8 cellular contexts compared by ENCODE assay signal in the genomic region with DNA sequence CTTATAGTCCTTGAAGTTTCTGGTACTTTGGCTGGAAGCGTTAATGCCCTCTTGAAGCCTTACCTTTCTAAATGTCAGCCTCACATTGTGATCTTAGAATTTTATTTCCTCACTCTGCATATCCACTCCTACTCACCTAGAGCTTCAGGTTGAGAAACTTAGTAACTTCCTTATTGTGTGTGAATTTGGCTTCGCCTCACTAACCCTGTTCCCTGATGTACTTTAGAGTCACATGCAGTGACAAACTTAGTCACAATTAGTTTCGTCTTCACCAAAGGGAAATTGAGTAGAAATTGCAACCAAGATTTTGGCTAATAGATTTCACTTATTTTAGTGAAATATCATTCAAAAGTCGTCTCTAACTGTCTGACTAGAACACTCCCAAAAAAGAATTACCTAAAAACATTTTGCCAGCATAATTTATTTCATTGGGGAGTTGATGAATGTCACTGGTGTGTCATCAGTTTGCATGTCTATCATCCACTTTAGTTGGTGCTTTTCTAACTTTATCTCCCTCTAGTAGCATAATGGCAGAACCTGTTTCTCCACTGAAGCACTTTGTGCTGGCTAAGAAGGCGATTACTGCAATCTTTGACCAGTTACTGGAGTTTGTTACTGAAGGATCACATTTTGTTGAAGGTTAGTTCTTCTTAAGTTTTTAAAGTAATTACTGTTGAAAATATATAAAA. TPM values are rescaled to one million over a fixed set of nuclear protein-coding genes. Genes with fewer than 3 reads are reported as not detected.
DNase-seq lines count a peak whose midpoint lies in the region; ATAC-seq and TF ChIP-seq lines count a peak whose summit lies in the region.

No MANE protein-coding gene starts in this region.

- TF ChIP-seq CTCF in DOHH2 (IDR thresholded peaks at IDR 0.05; ENCODE audit: low read depth, low read length, poor library complexity, severe bottlenecking), result no peak
- TF ChIP-seq CTCF in kidney epithelial cell (IDR thresholded peaks at IDR 0.05; ENCODE audit: insufficient read depth, low read length, poor library complexity, severe bottlenecking), result no peak
- no peak for TF ChIP-seq CTCF in thyroid gland (IDR thresholded peaks at IDR 0.05)

- peaks cover 38% of the 10 kb centered on the region for H3K36me3 ChIP-seq in DOHH2 (ENCODE audit: control insufficient read depth, low read length)
- H3K36me3 ChIP-seq in kidney epithelial cell (ENCODE audit: control insufficient read depth, insufficient read depth, low read length), result no peaks in the 10 kb centered on the region
- peaks cover 9 to 12% of the 10 kb centered on the region in 2 donors for H3K36me3 ChIP-seq in thyroid gland

- intact Hi-C loops in activated T-helper 2 cell treated with anti-CD3 and anti-CD28 coated beads, Interferon-gamma antibody, Interleukin-2, Interleukin-4, amounts not matched to agents 10 μg/mL and 5 μg/mL and 100 μg/mL, durations not matched to agents 14 hours and 24 hours and 36 hours (cut with micrococcal nuclease), result loop anchor here (5.0 kb wide), 2 partner anchors 104 to 304 kb away; a partner anchor contains a TSS
- intact Hi-C loops in thyroid gland (cut with DNase I) (no loop called here), posterior cingulate gyrus (cut with DNase I) (loop anchor here (5.0 kb wide), 2 partner anchors 214 to 254 kb away; a partner anchor contains a TSS)

- peak; percentile 44 for ATAC-seq in GM19467 (IDR thresholded peaks at IDR 0.05; ENCODE audit: unreplicated experiment)
- ATAC-seq in HG03565 (IDR thresholded peaks at IDR 0.05; ENCODE audit: unreplicated experiment), result peak; percentile 82

- no peaks in the 10 kb centered on the region for H3K27me3 Mint-ChIP-seq in activated T-helper 2 cell treated with anti-CD3 and anti-CD28 coated beads, Interferon-gamma antibody, Interleukin-2, Interleukin-4, amounts not matched to agents 10 μg/mL and 5 μg/mL and 100 μg/mL, durations not matched to agents 14 hours and 24 hours and 36 hours (ENCODE audit: low read depth)

- peaks cover 30% of the 10 kb centered on the region for H3K36me3 Mint-ChIP-seq in activated T-helper 2 cell treated with anti-CD3 and anti-CD28 coated beads, Interferon-gamma antibody, Interleukin-2, Interleukin-4, amounts not matched to agents 10 μg/mL and 5 μg/mL and 100 μg/mL, durations not matched to agents 14 hours and 24 hours and 36 hours (ENCODE audit: low read depth)

- no peaks in the 10 kb centered on the region for H3K27me3 ChIP-seq in DOHH2 (ENCODE audit: control insufficient read depth, low read length)
- H3K27me3 ChIP-seq in kidney epithelial cell (ENCODE audit: control insufficient read depth, insufficient read depth, low read length), result no peaks in the 10 kb centered on the region
- H3K27me3 ChIP-seq in thyroid gland, result no peaks in the 10 kb centered on the region

- peaks cover 25% of the 10 kb centered on the region for H3K4me1 ChIP-seq in DOHH2 (ENCODE audit: control insufficient read depth, low read length)
- peaks cover 4 to 9% of the 10 kb centered on the region in 2 donors for H3K4me1 ChIP-seq in thyroid gland

- TF ChIP-seq POLR2A in thyroid gland (IDR thresholded peaks at IDR 0.05), result no peak

- peaks cover 38% of the 10 kb centered on the region for H3K79me2 ChIP-seq in DOHH2 (ENCODE audit: control insufficient read depth, low read length)

- no peak for DNase-seq in activated T-helper 2 cell treated with anti-CD3 and anti-CD28 coated beads, Interferon-gamma antibody, Interleukin-2, Interleukin-4, amounts not matched to agents 10 μg/mL and 5 μg/mL and 100 μg/mL, durations not matched to agents 14 hours and 24 hours and 36 hours (ENCODE audit: low spot score)
- DNase-seq in kidney epithelial cell (ENCODE audit: low read depth) (no peak), thyroid gland (no peak), posterior cingulate gyrus (no peak), putamen (ENCODE audit: low spot score) (no peak)

- peaks cover 23% of the 10 kb centered on the region; the same call in 1 of the 2 replicates for H3F3A ChIP-seq in DOHH2 (ENCODE audit: control insufficient read depth, insufficient read depth)

- H3K27ac Mint-ChIP-seq in activated T-helper 2 cell treated with anti-CD3 and anti-CD28 coated beads, Interferon-gamma antibody, Interleukin-2, Interleukin-4, amounts not matched to agents 10 μg/mL and 5 μg/mL and 100 μg/mL, durations not matched to agents 14 hours and 24 hours and 36 hours, result peak overlapping the region; percentile 89

- H3K9me2 ChIP-seq in DOHH2 (replicated peaks; ENCODE audit: control insufficient read depth, low read length), result no peaks in the 10 kb centered on the region

- H3K4me3 ChIP-seq in DOHH2 (ENCODE audit: low read length) (peak overlapping the region; percentile 85), kidney epithelial cell (ENCODE audit: low read depth, low read length) (peak overlapping the region; percentile 76), thyroid gland (replicated peaks in 1 of 3) (peak overlapping the region in 2 of 3 donors; percentile 79 to 87)

- peak overlapping the region; percentile 91 for H3K4me3 Mint-ChIP-seq in activated T-helper 2 cell treated with anti-CD3 and anti-CD28 coated beads, Interferon-gamma antibody, Interleukin-2, Interleukin-4, amounts not matched to agents 10 μg/mL and 5 μg/mL and 100 μg/mL, durations not matched to agents 14 hours and 24 hours and 36 hours (ENCODE audit: low read depth)

- 28 to 33% methylated on average over 5 of the region's 5 CpGs for WGBS in thyroid gland, 2 donors

- H3K27ac ChIP-seq in DOHH2 (ENCODE audit: low read depth, low read length) (peak overlapping the region; percentile 66), thyroid gland (peak overlapping the region; percentile 49 to 84 (median 69))

- H3K9me3 Mint-ChIP-seq in activated T-helper 2 cell treated with anti-CD3 and anti-CD28 coated beads, Interferon-gamma antibody, Interleukin-2, Interleukin-4, amounts not matched to agents 10 μg/mL and 5 μg/mL and 100 μg/mL, durations not matched to agents 14 hours and 24 hours and 36 hours, result no peaks in the 10 kb centered on the region

- H3K9me3 ChIP-seq in DOHH2 (ENCODE audit: control insufficient read depth, insufficient read depth, low read length), result no peaks in the 10 kb centered on the region
- H3K9me3 ChIP-seq in thyroid gland, result no peaks in the 10 kb centered on the region

- H3K4me1 Mint-ChIP-seq in activated T-helper 2 cell treated with anti-CD3 and anti-CD28 coated beads, Interferon-gamma antibody, Interleukin-2, Interleukin-4, amounts not matched to agents 10 μg/mL and 5 μg/mL and 100 μg/mL, durations not matched to agents 14 hours and 24 hours and 36 hours (ENCODE audit: low read depth), result peaks cover 15% of the 10 kb centered on the region

- H4K20me1 ChIP-seq in DOHH2 (ENCODE audit: control insufficient read depth, insufficient read depth, low read depth, low read length), result no peaks in the 10 kb centered on the region

- H3K4me2 ChIP-seq in DOHH2 (ENCODE audit: low read length), result peak overlapping the region; percentile 87

RNA-seq across cellular contexts. Expression of a gene that starts 1.0 kb away (rescaled TPM):
- total RNA-seq in activated T-helper 2 cell treated with anti-CD3 and anti-CD28 coated beads, Interferon-gamma antibody, Interleukin-2, Interleukin-4, amounts not matched to agents 10 μg/mL and 5 μg/mL and 100 μg/mL, durations not matched to agents 14 hours and 24 hours and 36 hours, result 32.2 and 38.2 TPM in 2 replicates
- total RNA-seq in kidney epithelial cell, result 38.0 and 40.1 TPM in 2 replicates
- total RNA-seq in thyroid gland, result 10 to 100 TPM; 43.3 to 45.7 (median 44.6) TPM

RNA-seq across cellular contexts. Expression of a gene that starts 25.6 kb away (rescaled TPM):
- 34.3 and 38.7 TPM in 2 replicates for total RNA-seq in activated T-helper 2 cell treated with anti-CD3 and anti-CD28 coated beads, Interferon-gamma antibody, Interleukin-2, Interleukin-4, amounts not matched to agents 10 μg/mL and 5 μg/mL and 100 μg/mL, durations not matched to agents 14 hours and 24 hours and 36 hours
- 44.4 and 48.6 TPM in 2 replicates for total RNA-seq in kidney epithelial cell
- total RNA-seq in thyroid gland, result 10 to 100 TPM; 59.0 to 97.4 (median 76.4) TPM
